ENCODE assay signal across 8 cellular contexts in the genomic region with DNA sequence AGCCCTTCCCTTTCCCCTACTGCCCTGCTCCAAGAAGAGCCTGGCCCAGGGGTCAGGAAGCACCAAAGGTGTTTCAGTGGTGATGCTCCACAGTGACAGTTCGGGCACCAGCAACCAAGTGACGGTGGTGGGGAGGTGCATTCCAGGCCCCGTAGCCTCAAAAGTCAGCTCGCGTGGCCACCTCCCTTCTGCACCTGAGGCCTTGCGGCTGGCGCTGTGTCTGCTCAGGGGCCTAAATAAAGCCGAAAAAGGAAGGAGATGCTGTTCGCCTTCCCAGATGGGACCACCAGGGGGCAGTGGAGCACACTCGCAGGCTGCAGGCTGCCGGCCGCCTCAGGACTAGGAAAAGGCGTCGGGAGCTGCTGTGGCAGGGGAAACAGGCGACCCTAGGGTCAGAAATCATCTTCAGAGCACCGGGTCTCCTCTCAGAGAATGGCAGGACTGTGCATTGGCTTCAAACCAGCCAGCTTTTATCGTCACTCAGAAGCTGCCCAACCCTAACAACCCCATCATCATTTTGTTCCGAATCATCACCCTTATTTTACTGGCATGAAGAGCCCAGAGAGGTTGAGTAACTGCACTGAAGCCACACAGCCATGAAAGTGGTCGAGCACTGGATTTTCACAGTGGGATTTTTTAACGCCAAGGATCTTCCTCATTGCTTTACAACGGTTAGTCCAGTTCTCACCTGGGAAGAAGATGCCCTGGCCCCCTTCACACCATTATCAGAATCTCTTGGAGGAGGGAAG.
DNase-seq lines count a peak whose midpoint lies in the region; ATAC-seq, FAIRE-seq and TF ChIP-seq lines count a peak whose summit lies in the region.

No MANE protein-coding gene starts in this region.

- H3K27me3 Mint-ChIP-seq in activated CD8-positive, alpha-beta T cell treated with anti-CD3 and anti-CD28 coated beads, Interleukin-2, amount 10 ng/mL, durations not matched to agents 7 days and 5 days (ENCODE audit: low read depth): no peaks in the 10 kb centered on the region

- POLR2A ChIA-PET in A673 (lab: Charles Lee; ENCODE audit: low non-redundant PET): no interaction called here
- POLR2A ChIA-PET in activated CD8-positive, alpha-beta T cell treated with anti-CD3 and anti-CD28 coated beads, Interleukin-2, amount 10 ng/mL, durations not matched to agents 7 days and 5 days (lab: Charles Lee): no interaction called here

- BruUV-seq in A673 (replicated peaks; lab: Mats Ljungman, UMichigan): no TSS peak

- no peaks in the 10 kb centered on the region for H3K27me3 ChIP-seq in A673 (replicated peaks; ENCODE audit: insufficient read depth, low read depth, low read length, poor library complexity)

- peak; percentile 48 for FAIRE-seq in GM12891 (lab: Jason Lieb, UNC)

- peak; percentile 85 for TF ChIP-seq CTCF in A673 (conservative IDR thresholded peaks at IDR 0.05; ENCODE audit: low read depth, low read length)

- H3K27ac Mint-ChIP-seq in activated CD8-positive, alpha-beta T cell treated with anti-CD3 and anti-CD28 coated beads, Interleukin-2, amount 10 ng/mL, durations not matched to agents 7 days and 5 days: no peak overlapping the region

- peak; percentile 79 for ATAC-seq in HG02884 (IDR thresholded peaks at IDR 0.05; ENCODE audit: unreplicated experiment)
- ATAC-seq in activated CD8-positive, alpha-beta T cell treated with anti-CD3 and anti-CD28 coated beads, Interleukin-2, amount 10 ng/mL, durations not matched to agents 7 days and 5 days: peak; percentile 33

- H3K9me3 Mint-ChIP-seq in activated CD8-positive, alpha-beta T cell treated with anti-CD3 and anti-CD28 coated beads, Interleukin-2, amount 10 ng/mL, durations not matched to agents 7 days and 5 days (ENCODE audit: insufficient read depth): no peaks in the 10 kb centered on the region

- H3K36me3 ChIP-seq in A673 (ENCODE audit: insufficient read depth, low read length, poor library complexity, severe bottlenecking): no peaks in the 10 kb centered on the region

- no peaks in the 10 kb centered on the region for H3K4me1 Mint-ChIP-seq in activated CD8-positive, alpha-beta T cell treated with anti-CD3 and anti-CD28 coated beads, Interleukin-2, amount 10 ng/mL, durations not matched to agents 7 days and 5 days (ENCODE audit: low read depth)

- no peak overlapping the region for H3K4me3 Mint-ChIP-seq in activated CD8-positive, alpha-beta T cell treated with anti-CD3 and anti-CD28 coated beads, Interleukin-2, amount 10 ng/mL, durations not matched to agents 7 days and 5 days

- CTCF ChIA-PET in A673 (lab: Charles Lee): interaction anchor here (0.6 to 1.1 kb wide), 4 partner anchors 75 to 372 kb away, joined by 3 to 5 read pairs (median 4); no protein-coding TSS in a partner anchor
- CTCF ChIA-PET in activated CD8-positive, alpha-beta T cell treated with anti-CD3 and anti-CD28 coated beads, Interleukin-2, amount 10 ng/mL, durations not matched to agents 7 days and 5 days (lab: Charles Lee): interaction anchor here (1.2 kb wide), 1 partner anchor 10 kb away, joined by 6 read pairs; no protein-coding TSS in a partner anchor

- no peak overlapping the region for H3K4me3 ChIP-seq in A673 (ENCODE audit: low read depth, low read length, poor library complexity, severe bottlenecking)

- no peak overlapping the region for H3K27ac ChIP-seq in A673 (ENCODE audit: low read depth, low read length, poor library complexity, severe bottlenecking)

- intact Hi-C loops in A673 (cut with micrococcal nuclease; ENCODE audit: unreplicated experiment): no loop called here
- intact Hi-C loops in cardiac septum (cut with DNase I): no loop called here

- H3K9me3 ChIP-seq in A673 (ENCODE audit: low read depth, low read length, poor library complexity, severe bottlenecking): no peaks in the 10 kb centered on the region

- DNase-seq in A673 (ENCODE audit: low spot score): peak; percentile 68
- peak; percentile 53 for DNase-seq in GM12891 (ENCODE audit: insufficient read length, low spot score)
- DNase-seq in NCI-H2171 treated with DMSO at 0.1 percent for 48 hours (lab: John Stamatoyannopoulos, UW): peak; percentile 68
- DNase-seq in activated CD8-positive, alpha-beta T cell treated with anti-CD3 and anti-CD28 coated beads, Interleukin-2, amount 10 ng/mL, durations not matched to agents 7 days and 5 days: peak; percentile 56
- peak; percentile 78 for DNase-seq in cardiac septum (ENCODE audit: low spot score)
- peak; percentile 14 for DNase-seq in renal cortical epithelial cell (ENCODE audit: low read depth)
- DNase-seq in GF-D8 (lab: John Stamatoyannopoulos, UW): no peak

- no peak for TF ChIP-seq POLR2A in GM12891 (IDR thresholded peaks at IDR 0.05; ENCODE audit: low read depth, low read length)

- H3K4me1 ChIP-seq in A673 (ENCODE audit: insufficient read depth, low read length, poor library complexity, severe bottlenecking): no peaks in the 10 kb centered on the region

- no peaks in the 10 kb centered on the region for H3K36me3 Mint-ChIP-seq in activated CD8-positive, alpha-beta T cell treated with anti-CD3 and anti-CD28 coated beads, Interleukin-2, amount 10 ng/mL, durations not matched to agents 7 days and 5 days (ENCODE audit: low read depth)

TF ChIP-seq in GM12891, 5 proteins besides CTCF, POLR2A, EP300 and RAD21:
- no peak for TF ChIP-seq TAF1 (IDR thresholded peaks at IDR 0.05; ENCODE audit: low read depth, low read length)
- TF ChIP-seq POU2F2 (IDR thresholded peaks at IDR 0.05; ENCODE audit: low read depth, low read length): no peak
- TF ChIP-seq PAX5 (IDR thresholded peaks at IDR 0.05; ENCODE audit: insufficient read depth, low read length, severe bottlenecking): no peak
- no peak for TF ChIP-seq POLR2AphosphoS5 (IDR thresholded peaks at IDR 0.05; ENCODE audit: low read depth, low read length)
- no peak for TF ChIP-seq SPI1 (IDR thresholded peaks at IDR 0.05; ENCODE audit: low read depth, low read length)
